ENCODE assay signal across 23 cellular contexts in genomic region chr11:3933165-3933628, GRCh38.
DNase-seq lines count a peak whose midpoint lies in the region; ATAC-seq and TF ChIP-seq lines count a peak whose summit lies in the region.
"Had no signal": no experiment of that assay in that cellular context is flagged by ENCODE, and none has a peak within 500 bp of the region (broad histone marks: within the 10 kb centered on the region; RNA-seq: fewer than 3 reads in every experiment).

No MANE protein-coding gene starts in this region.

- TF ChIP-seq CTCF in NB4 (IDR thresholded peaks at IDR 0.05; ENCODE audit: low read depth, low read length) (no peak), glutamatergic neuron (IDR thresholded peaks at IDR 0.05; ENCODE audit: partially characterized antibody, unreplicated experiment) (no peak)

- no peak overlapping the region for H3K4me3 ChIP-seq in NB4 (ENCODE audit: low read depth, low read length)
- H3K4me3 ChIP-seq: dorsolateral prefrontal cortex, lower lobe of right lung, SK-N-MC, testis had no signal

- ATAC-seq in left lobe of liver: peak; percentile 41
- ATAC-seq in stimulated activated effector memory CD8-positive, alpha-beta T cell treated with anti-CD3 and anti-CD28 coated beads, Interleukin-12 subunit alpha, Interleukin-12 subunit beta, amount 100 ng/mL, for 72 hours: no peak
- ATAC-seq: right cardiac atrium had no signal

- H3K4me1 Mint-ChIP-seq in activated T-cell treated with anti-CD3 and anti-CD28 coated beads, Interleukin-2, amount 50 U/mL, for 24 hours (ENCODE audit: low read depth): peaks cover 65% of the 10 kb centered on the region
- peaks cover 42% of the 10 kb centered on the region for H3K4me1 Mint-ChIP-seq in stimulated activated effector memory CD8-positive, alpha-beta T cell treated with anti-CD3 and anti-CD28 coated beads, Interleukin-12 subunit alpha, Interleukin-12 subunit beta, amount 100 ng/mL, for 72 hours
- no peaks in the 10 kb centered on the region for H3K4me1 Mint-ChIP-seq in glutamatergic neuron (ENCODE audit: low read depth, unreplicated experiment)

- no peaks in the 10 kb centered on the region for H3K9me3 Mint-ChIP-seq in activated T-cell treated with anti-CD3 and anti-CD28 coated beads, Interleukin-2, amount 50 U/mL, for 24 hours
- no peaks in the 10 kb centered on the region for H3K9me3 Mint-ChIP-seq in stimulated activated effector memory CD8-positive, alpha-beta T cell treated with anti-CD3 and anti-CD28 coated beads, Interleukin-12 subunit alpha, Interleukin-12 subunit beta, amount 100 ng/mL, for 72 hours
- H3K9me3 Mint-ChIP-seq in glutamatergic neuron (ENCODE audit: unreplicated experiment): no peaks in the 10 kb centered on the region

- TF ChIP-seq POLR2A in NB4 (IDR thresholded peaks at IDR 0.05; ENCODE audit: extremely low read depth, insufficient read length): no peak

- H3K4me3 Mint-ChIP-seq in activated T-cell treated with anti-CD3 and anti-CD28 coated beads, Interleukin-2, amount 50 U/mL, for 24 hours: no peak overlapping the region
- H3K4me3 Mint-ChIP-seq in stimulated activated effector memory CD8-positive, alpha-beta T cell treated with anti-CD3 and anti-CD28 coated beads, Interleukin-12 subunit alpha, Interleukin-12 subunit beta, amount 100 ng/mL, for 72 hours: no peak overlapping the region
- no peak overlapping the region for H3K4me3 Mint-ChIP-seq in glutamatergic neuron (ENCODE audit: unreplicated experiment)

- H3K36me3 Mint-ChIP-seq in activated T-cell treated with anti-CD3 and anti-CD28 coated beads, Interleukin-2, amount 50 U/mL, for 24 hours (ENCODE audit: low read depth): peaks cover 12% of the 10 kb centered on the region
- H3K36me3 Mint-ChIP-seq in stimulated activated effector memory CD8-positive, alpha-beta T cell treated with anti-CD3 and anti-CD28 coated beads, Interleukin-12 subunit alpha, Interleukin-12 subunit beta, amount 100 ng/mL, for 72 hours: no peaks in the 10 kb centered on the region
- H3K36me3 Mint-ChIP-seq in glutamatergic neuron (ENCODE audit: unreplicated experiment): no peaks in the 10 kb centered on the region

- H3K27ac Mint-ChIP-seq in activated T-cell treated with anti-CD3 and anti-CD28 coated beads, Interleukin-2, amount 50 U/mL, for 24 hours: peak overlapping the region; percentile 22
- peak overlapping the region; percentile 45 for H3K27ac Mint-ChIP-seq in stimulated activated effector memory CD8-positive, alpha-beta T cell treated with anti-CD3 and anti-CD28 coated beads, Interleukin-12 subunit alpha, Interleukin-12 subunit beta, amount 100 ng/mL, for 72 hours
- H3K27ac Mint-ChIP-seq in glutamatergic neuron (ENCODE audit: unreplicated experiment): no peak overlapping the region

- DNase-seq in activated T-cell treated with anti-CD3 and anti-CD28 coated beads, Interleukin-2, amount 50 U/mL, for 24 hours: no peak
- no peak for DNase-seq in activated T-cell treated with anti-CD3 and anti-CD28 coated beads for 4 hours
- peak; percentile 58 for DNase-seq in NB4 (ENCODE audit: low read depth)
- DNase-seq in left lobe of liver (ENCODE audit: low spot score): no peak
- no peak for DNase-seq in stimulated activated effector memory CD8-positive, alpha-beta T cell treated with anti-CD3 and anti-CD28 coated beads, Interleukin-12 subunit alpha, Interleukin-12 subunit beta, amount 100 ng/mL, for 72 hours (ENCODE audit: low spot score in 2 of 2)
- no peak for DNase-seq in NAMALWA (ENCODE audit: low spot score)
- DNase-seq in NCI-H526 treated with DMSO at 0.1 percent for 48 hours (lab: John Stamatoyannopoulos, UW): no peak
- no peak for DNase-seq in glutamatergic neuron
- DNase-seq: activated CD4-positive, alpha-beta T cell treated with anti-CD3 and anti-CD28 coated beads for 4 hours; activated effector memory CD4-positive, alpha-beta T cell treated with anti-CD3 and anti-CD28 coated beads, Interleukin-2, amount 50 U/mL, for 16 hours; dorsolateral prefrontal cortex; KG1; lower lobe of right lung; MM.1S; NCI-H146; NCI-H2107; OCI-M1; right cardiac atrium; stimulated activated CD4-positive, alpha-beta T cell treated with anti-CD3 and anti-CD28 coated beads, Interleukin-4, amount 100 ng/mL, for 4 hours; stimulated activated naive CD4-positive, alpha-beta T cell treated with Interleukin-2 at 50 U/mL for 16 hours; T-helper 2 cell had no signal

- H3K27me3 Mint-ChIP-seq in activated T-cell treated with anti-CD3 and anti-CD28 coated beads, Interleukin-2, amount 50 U/mL, for 24 hours: no peaks in the 10 kb centered on the region
- H3K27me3 Mint-ChIP-seq in glutamatergic neuron (ENCODE audit: unreplicated experiment): no peaks in the 10 kb centered on the region
